15 cellular contexts compared by ENCODE assay signal in the genomic region with DNA sequence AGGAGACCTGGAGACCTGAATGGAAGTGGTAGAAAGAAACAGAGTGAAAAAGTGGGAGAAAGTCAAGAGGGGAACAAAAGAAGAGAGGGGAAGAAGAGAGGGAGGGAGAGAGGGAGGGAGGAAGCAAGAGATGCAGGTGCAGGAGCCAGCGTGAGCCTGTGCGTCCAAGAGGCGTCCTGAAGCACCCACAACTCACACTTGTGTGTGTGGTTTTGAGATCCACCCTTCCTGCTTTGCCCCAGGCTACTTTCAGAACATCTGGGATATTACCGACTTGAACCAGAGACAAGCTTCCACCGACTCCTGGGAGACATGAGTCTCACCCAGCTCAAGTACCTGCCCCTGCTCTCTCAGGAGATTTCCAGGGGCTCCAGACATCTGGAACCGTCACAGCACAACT.
"Had no signal": no experiment of that assay in that cellular context is flagged by ENCODE, and none has a peak within 500 bp of the region (broad histone marks: within the 10 kb centered on the region; RNA-seq: fewer than 3 reads in every experiment).

No MANE protein-coding gene starts in this region.

- H3K4me3 Mint-ChIP-seq: endodermal cell; nephron; stimulated activated effector memory CD8-positive, alpha-beta T cell treated with anti-CD3 and anti-CD28 coated beads, Interleukin-12 subunit alpha, Interleukin-12 subunit beta, amount 100 ng/mL, for 72 hours had no signal

- H3K4me1 Mint-ChIP-seq: stimulated activated effector memory CD8-positive, alpha-beta T cell treated with anti-CD3 and anti-CD28 coated beads, Interleukin-12 subunit alpha, Interleukin-12 subunit beta, amount 100 ng/mL, for 72 hours had no signal

- DNase-seq: activated CD4-positive, alpha-beta T cell treated with anti-CD3 and anti-CD28 coated beads, Interleukin-2, amount 50 U/mL, for 4 hours; activated naive CD4-positive, alpha-beta T cell treated with anti-CD3 and anti-CD28 coated beads, Interleukin-2, amount 50 U/mL, for 16 hours; activated T-cell treated with anti-CD3 and anti-CD28 coated beads, Interleukin-2, amount 50 U/mL, for 1 hour; dorsolateral prefrontal cortex; endodermal cell; erythroblast; psoas muscle; right lobe of liver; stimulated activated CD4-positive, alpha-beta T cell treated with anti-CD3 and anti-CD28 coated beads, Interleukin-12 subunit alpha, Interleukin-12 subunit beta, amount 100 ng/mL, for 4 hours; T-helper 9 cell; tibial artery had no signal

- H3K9me3 ChIP-seq: psoas muscle, right lobe of liver, tibial artery had no signal

- H3K36me3 ChIP-seq: cardiac muscle cell, right lobe of liver, tibial artery had no signal

- H3K27ac Mint-ChIP-seq: endodermal cell; nephron; stimulated activated effector memory CD8-positive, alpha-beta T cell treated with anti-CD3 and anti-CD28 coated beads, Interleukin-12 subunit alpha, Interleukin-12 subunit beta, amount 100 ng/mL, for 72 hours had no signal

- ATAC-seq: psoas muscle; right lobe of liver; stimulated activated effector memory CD8-positive, alpha-beta T cell treated with anti-CD3 and anti-CD28 coated beads, Interleukin-12 subunit alpha, Interleukin-12 subunit beta, amount 100 ng/mL, for 72 hours had no signal

- H3K36me3 Mint-ChIP-seq: stimulated activated effector memory CD8-positive, alpha-beta T cell treated with anti-CD3 and anti-CD28 coated beads, Interleukin-12 subunit alpha, Interleukin-12 subunit beta, amount 100 ng/mL, for 72 hours had no signal

- H3K4me1 ChIP-seq: psoas muscle, right lobe of liver had no signal

- H3K27me3 ChIP-seq: cardiac muscle cell, right lobe of liver, tibial artery had no signal

- H3K27ac ChIP-seq: cardiac muscle cell, psoas muscle, right lobe of liver, SK-N-MC had no signal

- H3K4me3 ChIP-seq: cardiac muscle cell, dorsolateral prefrontal cortex, psoas muscle, right lobe of liver, SK-N-MC, tibial artery had no signal
